In the genomic region with DNA sequence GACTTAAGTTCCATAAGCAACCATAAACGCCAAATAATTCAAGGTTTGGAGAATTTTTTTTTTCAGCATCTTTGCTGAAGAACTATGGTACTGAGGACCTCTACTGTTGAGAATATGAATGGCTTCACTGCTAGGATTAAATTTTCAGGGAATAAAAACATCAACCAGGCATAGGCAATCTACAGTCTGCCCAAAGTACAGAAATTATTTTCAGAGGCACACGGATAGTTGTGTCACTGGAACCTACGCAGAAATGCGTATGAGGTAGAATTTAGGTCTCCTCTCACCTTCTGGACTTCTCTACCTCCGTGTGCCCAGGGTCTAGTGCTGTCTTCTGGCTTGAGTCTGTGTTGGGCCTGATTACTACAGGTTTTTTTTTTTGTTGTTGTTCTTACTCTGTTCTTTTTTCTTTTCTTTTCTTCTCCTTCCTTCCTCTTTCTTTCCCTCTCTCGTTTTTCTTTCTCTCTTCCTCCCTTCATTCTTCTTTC, we compare ENCODE assay signal across 8 cellular contexts. TPM values are rescaled to one million over a fixed set of nuclear protein-coding genes. Genes with fewer than 3 reads are reported as not detected.
DNase-seq lines count a peak whose midpoint lies in the region; ATAC-seq and TF ChIP-seq lines count a peak whose summit lies in the region.

No MANE protein-coding gene starts in this region.

- no peak overlapping the region for H2BK120ac ChIP-seq in mesenchymal stem cell (ENCODE audit: low read depth, low read length)

- H3K9me3 ChIP-seq in mesenchymal stem cell (ENCODE audit: control insufficient read depth, low read length): no peaks in the 10 kb centered on the region

- ATAC-seq in natural killer cell: no peak

- H3K14ac ChIP-seq in mesenchymal stem cell (ENCODE audit: low read length in 2 of 2): no peak overlapping the region

- DNase-seq in A172 (ENCODE audit: low spot score) (peak; percentile 52), GM10266 (ENCODE audit: extremely low spot score) (peak; percentile 30), NCI-H2171 treated with DMSO at 0.1 percent for 48 hours (lab: John Stamatoyannopoulos, UW) (peak; percentile 73), cardiac fibroblast (ENCODE audit: low read depth in 2 of 2) (peak; percentile 65 to 69), mesenchymal stem cell (peak; percentile 57), putamen (ENCODE audit: low spot score) (no peak), natural killer cell (no peak)
- DNase-seq in activated naive CD4-positive, alpha-beta T cell treated with anti-CD3 and anti-CD28 coated beads for 36 hours: no peak

- H2BK12ac ChIP-seq in mesenchymal stem cell (ENCODE audit: low read length in 2 of 2): no peak overlapping the region

- no peak overlapping the region for H4K91ac ChIP-seq in mesenchymal stem cell (ENCODE audit: low read length)

- peaks cover 0 to 5% of the 10 kb centered on the region in 2 experiments for H3K27me3 ChIP-seq in mesenchymal stem cell (ENCODE audit: control insufficient read depth in 1 of 2, insufficient read depth in 1 of 2, low read length in 2 of 2)

- H3K4ac ChIP-seq in mesenchymal stem cell (ENCODE audit: low read depth in 1 of 2, low read length in 2 of 2): no peak overlapping the region

- no peak overlapping the region for H3K4me2 ChIP-seq in mesenchymal stem cell (ENCODE audit: low read length, poor library complexity, severe bottlenecking)

- no peaks in the 10 kb centered on the region for H3K79me1 ChIP-seq in mesenchymal stem cell (replicated peaks; ENCODE audit: low read length, poor library complexity, severe bottlenecking)

- TF ChIP-seq CTCF in GM10266 (IDR thresholded peaks at IDR 0.05; ENCODE audit: control insufficient read depth, insufficient read depth, low read depth, missing control alignments) (peak; percentile 57), cardiac fibroblast (IDR thresholded peaks at IDR 0.05; ENCODE audit: low read depth, low read length) (peak; percentile 68), natural killer cell (IDR thresholded peaks at IDR 0.05) (no peak)

- H3K4me3 ChIP-seq in cardiac fibroblast (replicated peaks in 1 of 2; ENCODE audit: low read depth in 2 of 2, low read length in 2 of 2) (no peak overlapping the region), mesenchymal stem cell (ENCODE audit: insufficient read depth in 1 of 2, low read depth in 1 of 2, low read length in 2 of 2) (no peak overlapping the region)

- peak overlapping the region; percentile 40 for H3K9ac ChIP-seq in mesenchymal stem cell (ENCODE audit: low read length)

- 23% methylated on average over 4 of the region's 6 CpGs for WGBS in mesenchymal stem cell

- H3K36me3 Mint-ChIP-seq in natural killer cell: no peaks in the 10 kb centered on the region
- no peaks in the 10 kb centered on the region for H3K36me3 Mint-ChIP-seq in activated naive CD4-positive, alpha-beta T cell treated with anti-CD3 and anti-CD28 coated beads for 36 hours (ENCODE audit: low read depth)

- H3K23ac ChIP-seq in mesenchymal stem cell (ENCODE audit: low read length in 2 of 2): no peak overlapping the region

- intact Hi-C loops in natural killer cell (cut with micrococcal nuclease): loop anchor here (5.0 kb wide), 1 partner anchor 139 kb away; no protein-coding TSS in a partner anchor
- intact Hi-C loops in activated naive CD4-positive, alpha-beta T cell treated with anti-CD3 and anti-CD28 coated beads for 36 hours (cut with micrococcal nuclease): loop anchor here (1.0 kb wide), 2 partner anchors 134 to 139 kb away; no protein-coding TSS in a partner anchor

- H2BK15ac ChIP-seq in mesenchymal stem cell (ENCODE audit: low read depth, poor library complexity, severe bottlenecking): no peak overlapping the region

- CTCF ChIA-PET in activated naive CD4-positive, alpha-beta T cell treated with anti-CD3 and anti-CD28 coated beads for 36 hours (lab: Charles Lee): interaction anchor here (0.7 to 1.5 kb wide), 6 partner anchors 9 to 139 kb away, joined by 3 to 7 read pairs (median 4); no protein-coding TSS in a partner anchor

- no peak overlapping the region for H3K27ac Mint-ChIP-seq in natural killer cell
- H3K27ac Mint-ChIP-seq in activated naive CD4-positive, alpha-beta T cell treated with anti-CD3 and anti-CD28 coated beads for 36 hours: no peak overlapping the region

- no peak overlapping the region for H2AK5ac ChIP-seq in mesenchymal stem cell (ENCODE audit: low read length, severe bottlenecking)

- H3K4me1 ChIP-seq in mesenchymal stem cell (ENCODE audit: control insufficient read depth, insufficient read depth, low read depth, low read length): no peaks in the 10 kb centered on the region

- H3K27ac ChIP-seq in mesenchymal stem cell (ENCODE audit: low read length, poor library complexity, severe bottlenecking): no peak overlapping the region

- no peaks in the 10 kb centered on the region for H3K9me3 Mint-ChIP-seq in natural killer cell
- no peaks in the 10 kb centered on the region for H3K9me3 Mint-ChIP-seq in activated naive CD4-positive, alpha-beta T cell treated with anti-CD3 and anti-CD28 coated beads for 36 hours

- H3K27me3 Mint-ChIP-seq in natural killer cell (ENCODE audit: low read depth in 2 of 2): peaks cover 26 to 35% of the 10 kb centered on the region in 2 donors
- peaks cover 25% of the 10 kb centered on the region for H3K27me3 Mint-ChIP-seq in activated naive CD4-positive, alpha-beta T cell treated with anti-CD3 and anti-CD28 coated beads for 36 hours (ENCODE audit: low read depth)

- H3K4me3 Mint-ChIP-seq in natural killer cell: no peak overlapping the region
- no peak overlapping the region for H3K4me3 Mint-ChIP-seq in activated naive CD4-positive, alpha-beta T cell treated with anti-CD3 and anti-CD28 coated beads for 36 hours

- H2AFZ ChIP-seq in mesenchymal stem cell (ENCODE audit: low read depth, low read length): no peak overlapping the region

- H3K36me3 ChIP-seq in mesenchymal stem cell (ENCODE audit: control insufficient read depth in 1 of 2, insufficient read depth in 2 of 2, low read depth in 1 of 2, low read length in 2 of 2): no peaks in the 10 kb centered on the region

- no peak overlapping the region for H2BK5ac ChIP-seq in mesenchymal stem cell (ENCODE audit: low read depth, low read length, poor library complexity, severe bottlenecking)

- no peaks in the 10 kb centered on the region for H3K4me1 Mint-ChIP-seq in natural killer cell
- peaks cover 3% of the 10 kb centered on the region for H3K4me1 Mint-ChIP-seq in activated naive CD4-positive, alpha-beta T cell treated with anti-CD3 and anti-CD28 coated beads for 36 hours (ENCODE audit: low read depth)

- H3K18ac ChIP-seq in mesenchymal stem cell (ENCODE audit: low read depth in 1 of 2, low read length in 2 of 2): no peak overlapping the region

- no peak overlapping the region for H4K8ac ChIP-seq in mesenchymal stem cell (ENCODE audit: low read length)

RNA-seq across cellular contexts. Expression of gene NACA2, which starts 39.7 kb away (rescaled TPM):
- not detected in 2 replicates for total RNA-seq in A172 (2014; rRNA removed; shearing (Covaris generic))
- 0.06 TPM for polyA plus RNA-seq in mesenchymal stem cell (2013, experiment 1 of 2)
- 0.10 TPM for polyA plus RNA-seq in mesenchymal stem cell (2013, experiment 2 of 2)
- not detected for total RNA-seq in natural killer cell
- total RNA-seq in activated naive CD4-positive, alpha-beta T cell treated with anti-CD3 and anti-CD28 coated beads for 36 hours: not detected

Comparison
In these comparisons a context has a peak if more than half of its experiments do, and no peak if none do; other contexts are left out.
1. DNase-seq: peak in A172 (single experiment), GM10266 (single experiment), NCI-H2171 treated with DMSO at 0.1 percent for 48 hours (single experiment), cardiac fibroblast (2 of 2) and mesenchymal stem cell (single experiment); none in putamen (single experiment), natural killer cell (single experiment) and activated naive CD4-positive, alpha-beta T cell treated with anti-CD3 and anti-CD28 coated beads for 36 hours (single experiment).